In genomic region chr2:34498561-34498960, GRCh38 we compare ENCODE assay signal across 24 cellular contexts.
"Had no signal": no experiment of that assay in that cellular context is flagged by ENCODE, and none has a peak within 500 bp of the region (broad histone marks: within the 10 kb centered on the region; RNA-seq: fewer than 3 reads in every experiment).

No MANE protein-coding gene starts in this region.

- H3K4me3 ChIP-seq: coronary artery, dorsolateral prefrontal cortex, esophagus squamous epithelium, gastrocnemius medialis, heart right ventricle, left lung, lower lobe of right lung, mucosa of descending colon had no signal

- H3K27ac ChIP-seq: coronary artery, dorsolateral prefrontal cortex, esophagus squamous epithelium, gastrocnemius medialis, heart right ventricle, left lung, lower lobe of right lung had no signal

- H3K27me3 ChIP-seq: dorsolateral prefrontal cortex, esophagus squamous epithelium, gastrocnemius medialis, heart right ventricle, left lung had no signal

- DNase-seq: dermis blood vessel endothelial cell; dorsolateral prefrontal cortex; effector CD4-positive, alpha-beta T cell; effector memory CD4-positive, alpha-beta T cell; erythroblast; esophagus squamous epithelium; foreskin fibroblast; foreskin melanocyte; gastrocnemius medialis; glutamatergic neuron; head of caudate nucleus; heart right ventricle; hypothalamus; immature natural killer cell; islet precursor cell; kidney; left cardiac atrium; left lung; left ventricle myocardium superior; lower lobe of right lung; mesenchymal stem cell; mucosa of descending colon; naive B cell had no signal

- H3K9me3 ChIP-seq: esophagus squamous epithelium, gastrocnemius medialis, lower lobe of right lung, mucosa of descending colon had no signal

- H3K4me1 ChIP-seq: esophagus squamous epithelium, gastrocnemius medialis, heart right ventricle, left lung, lower lobe of right lung had no signal

- H3K36me3 ChIP-seq: esophagus squamous epithelium, gastrocnemius medialis, heart right ventricle, left lung, lower lobe of right lung had no signal
